14 cellular contexts compared by ENCODE assay signal in genomic region chr5:1255081-1255561, GRCh38. TPM values are rescaled to one million over a fixed set of nuclear protein-coding genes. Genes with fewer than 3 reads are reported as not detected.
A peak's percentile ranks its signal among the peaks of the same experiment; 100 is the strongest.
DNase-seq lines count a peak whose midpoint lies in the region; ATAC-seq lines count a peak whose summit lies in the region.
"Had no signal": no experiment of that assay in that cellular context is flagged by ENCODE, and none has a peak within 500 bp of the region (broad histone marks: within the 10 kb centered on the region; RNA-seq: fewer than 3 reads in every experiment).

No MANE protein-coding gene starts in this region.

- DNase-seq in right cardiac atrium: peak in 2 of 3 donors; percentile 28 to 34
- no peak for DNase-seq in left cardiac atrium
- peak; percentile 8 for DNase-seq in activated CD8-positive, alpha-beta memory T cell treated with anti-CD3 and anti-CD28 coated beads, Interleukin-2, amount 50 U/mL, for 1 hour (ENCODE audit: extremely low read depth)
- peak; percentile 15 for DNase-seq in effector CD4-positive, alpha-beta T cell
- no peak for DNase-seq in NAMALWA (ENCODE audit: low spot score)
- no peak for DNase-seq in SK-N-DZ (ENCODE audit: low spot score)
- DNase-seq: ACHN, NCI-H2081 treated with DMSO at 0.1 percent for 48 hours, SHP77 had no signal

- no peaks in the 10 kb centered on the region for H3K4me1 ChIP-seq in right cardiac atrium (ENCODE audit: control insufficient read depth, insufficient read depth, low read length)

- ATAC-seq in right cardiac atrium (no peak), left cardiac atrium (no peak), GM21825 (IDR thresholded peaks at IDR 0.05; ENCODE audit: unreplicated experiment) (no peak), HG03175 (IDR thresholded peaks at IDR 0.05; ENCODE audit: unreplicated experiment) (no peak)

- H3K27ac ChIP-seq in right cardiac atrium (ENCODE audit: low read length): no peak overlapping the region

- H3K4me3 ChIP-seq in right cardiac atrium (ENCODE audit: low read length): no peak overlapping the region
- H3K4me3 ChIP-seq: lung had no signal

- no peaks in the 10 kb centered on the region for H3K27me3 ChIP-seq in right cardiac atrium (ENCODE audit: control insufficient read depth, insufficient read depth)

- WGBS in right cardiac atrium: 74% methylated on average over 16 of the region's 16 CpGs

- intact Hi-C loops in right cardiac atrium (cut with DNase I) (no loop called here), left cardiac atrium (cut with DNase I) (no loop called here)

- peaks cover 2% of the 10 kb centered on the region for H3K9me3 ChIP-seq in right cardiac atrium (ENCODE audit: control insufficient read depth, low read length)

RNA-seq across cellular contexts. Expression of gene SLC6A18, which starts 29.9 kb away (rescaled TPM):
- not detected for total RNA-seq in right cardiac atrium
- not detected for polyA plus RNA-seq in right cardiac atrium
- total RNA-seq in left cardiac atrium: not detected
- not detected in 2 replicates for polyA plus RNA-seq in SK-N-DZ (2014; cell fraction: cytosol; rRNA removed)
- not detected in 2 replicates for polyA plus RNA-seq in SK-N-DZ (2014; cell fraction: nucleus; rRNA removed)
- total RNA-seq: glomerular endothelial cell, lung, posterior vena cava had no signal
- polyA plus RNA-seq: lung had no signal

RNA-seq across cellular contexts. Expression of gene TERT, which starts 39.7 kb away (rescaled TPM):
- total RNA-seq in right cardiac atrium (not detected), left cardiac atrium (not detected)
- not detected for polyA plus RNA-seq in right cardiac atrium
- polyA plus RNA-seq in SK-N-DZ (2014; cell fraction: cytosol; rRNA removed): 8.3 and 11.5 TPM in 2 replicates
- polyA plus RNA-seq in SK-N-DZ (2014; cell fraction: nucleus; rRNA removed): 6.7 and 8.1 TPM in 2 replicates
- total RNA-seq: glomerular endothelial cell, lung had no signal

RNA-seq across cellular contexts. Expression of gene SLC6A19, which starts 53.7 kb away (rescaled TPM):
- not detected for total RNA-seq in right cardiac atrium
- not detected for polyA plus RNA-seq in right cardiac atrium
- total RNA-seq in left cardiac atrium: not detected
- not detected in 2 replicates for polyA plus RNA-seq in SK-N-DZ (2014; cell fraction: cytosol; rRNA removed)
- not detected in 2 replicates for polyA plus RNA-seq in SK-N-DZ (2014; cell fraction: nucleus; rRNA removed)
- total RNA-seq: glomerular endothelial cell had no signal
- polyA plus RNA-seq: lung had no signal

Comparison
In these comparisons a context has a peak if more than half of its experiments do, and no peak if none do; other contexts are left out.
1. DNase-seq: peak in right cardiac atrium (2 of 3), activated CD8-positive, alpha-beta memory T cell treated with anti-CD3 and anti-CD28 coated beads, Interleukin-2, amount 50 U/mL, for 1 hour (single experiment) and effector CD4-positive, alpha-beta T cell (single experiment); none in left cardiac atrium (single experiment), NAMALWA (single experiment) and SK-N-DZ (single experiment).